In the genomic region with DNA sequence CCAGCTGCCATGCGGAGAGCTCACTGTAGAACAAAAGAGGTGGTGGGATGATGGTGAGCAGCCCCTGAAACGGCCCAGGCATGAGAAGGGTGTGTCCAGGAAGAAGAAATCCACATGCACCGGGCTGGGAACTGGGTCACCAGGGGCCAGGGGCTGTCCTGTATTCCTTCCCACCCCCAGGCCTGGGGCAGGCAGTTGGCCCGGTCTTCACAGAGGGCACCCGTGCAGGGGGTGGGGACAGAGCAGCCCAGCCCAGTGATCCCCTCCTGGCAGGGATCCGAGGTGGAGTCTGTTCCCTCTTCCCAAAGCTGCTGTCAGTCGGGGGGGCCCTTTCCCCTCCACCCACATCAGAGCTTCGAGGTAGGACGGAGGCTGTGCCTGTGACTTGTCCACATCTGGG, we compare ENCODE assay signal across 1 cellular context.
TF ChIP-seq lines count a peak whose summit lies in the region.

No MANE protein-coding gene starts in this region.

TF ChIP-seq in H1, 55 proteins besides CTCF, POLR2A, EP300 and RAD21:
- no peak for TF ChIP-seq RXRA (IDR thresholded peaks at IDR 0.05; ENCODE audit: insufficient read depth, low read depth, low read length)
- no peak for TF ChIP-seq ASH2L (IDR thresholded peaks at IDR 0.05; ENCODE audit: low read length)
- TF ChIP-seq BRCA1 (IDR thresholded peaks at IDR 0.05; ENCODE audit: low read depth, low read length), result no peak
- no peak for TF ChIP-seq RFX5 (IDR thresholded peaks at IDR 0.05; ENCODE audit: borderline replicate concordance, low read depth, low read length)
- no peak for TF ChIP-seq GTF2F1 (IDR thresholded peaks at IDR 0.05; ENCODE audit: borderline replicate concordance, low read depth, low read length)
- TF ChIP-seq HDAC2 (IDR thresholded peaks at IDR 0.05; ENCODE audit: borderline replicate concordance in 1 of 2, low read depth in 2 of 2, low read length in 2 of 2), result no peak
- no peak for TF ChIP-seq CHD1 (IDR thresholded peaks at IDR 0.05; ENCODE audit: low read depth, low read length)
- no peak for TF ChIP-seq YY1 (IDR thresholded peaks at IDR 0.05; ENCODE audit: low read depth, low read length)
- no peak for TF ChIP-seq JUND (IDR thresholded peaks at IDR 0.05; ENCODE audit: low read length)
- TF ChIP-seq SP4 (IDR thresholded peaks at IDR 0.05; ENCODE audit: low read length), result no peak
- no peak for TF ChIP-seq MAFK (IDR thresholded peaks at IDR 0.05; ENCODE audit: low read depth, low read length)
- TF ChIP-seq SIRT6 (IDR thresholded peaks at IDR 0.05; ENCODE audit: low read length), result no peak
